In the genomic region with DNA sequence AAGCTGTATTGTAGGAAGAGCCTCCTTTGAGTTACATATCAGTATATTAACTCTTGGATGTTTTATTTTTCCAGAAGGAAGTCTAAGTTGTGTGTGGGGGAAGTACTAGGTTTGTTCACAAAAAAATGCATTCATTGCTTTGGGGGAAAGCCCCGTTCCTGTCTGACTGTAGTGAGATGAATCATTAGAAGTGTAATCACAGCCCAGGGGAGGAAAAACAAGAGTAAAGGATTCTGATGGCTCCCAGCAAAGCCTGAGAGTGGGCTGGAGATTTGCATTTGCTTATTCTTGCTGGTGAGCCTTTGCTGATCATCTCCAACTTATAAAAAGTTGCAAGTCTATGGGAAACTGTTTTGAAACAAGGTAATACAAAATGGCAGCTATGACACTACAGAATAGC, we compare ENCODE assay signal across 11 cellular contexts.
DNase-seq lines count a peak whose midpoint lies in the region; ATAC-seq lines count a peak whose summit lies in the region.
"Had no signal": no experiment of that assay in that cellular context is flagged by ENCODE, and none has a peak within 500 bp of the region (broad histone marks: within the 10 kb centered on the region; RNA-seq: fewer than 3 reads in every experiment).

No MANE protein-coding gene starts in this region.

- peak overlapping the region; percentile 91 for H3K27ac Mint-ChIP-seq in T-helper 1 cell treated with Interleukin-12 subunit alpha and Interleukin-12 subunit beta and Interleukin-4 antibody, amounts not matched to agents 30 μg/mL and 1 μg/mL, for 36 hours
- no peak overlapping the region for H3K27ac Mint-ChIP-seq in stimulated activated naive B cell treated with anti-CD40 and anti-IgM and Interleukin-4, amounts not matched to agents 10 μg/mL and 1 μg/mL and 100 μg/mL, for 72 hours

- H3K27me3 Mint-ChIP-seq in T-helper 1 cell treated with Interleukin-12 subunit alpha and Interleukin-12 subunit beta and Interleukin-4 antibody, amounts not matched to agents 30 μg/mL and 1 μg/mL, for 36 hours (ENCODE audit: low read depth) = no peaks in the 10 kb centered on the region
- H3K27me3 Mint-ChIP-seq in stimulated activated naive B cell treated with anti-CD40 and anti-IgM and Interleukin-4, amounts not matched to agents 10 μg/mL and 1 μg/mL and 100 μg/mL, for 72 hours = peaks cover 0 to 22% of the 10 kb centered on the region in 2 donors

- peaks cover 39% of the 10 kb centered on the region for H3K4me1 Mint-ChIP-seq in T-helper 1 cell treated with Interleukin-12 subunit alpha and Interleukin-12 subunit beta and Interleukin-4 antibody, amounts not matched to agents 30 μg/mL and 1 μg/mL, for 36 hours (ENCODE audit: low read depth)
- peaks cover 11 to 22% of the 10 kb centered on the region in 2 donors for H3K4me1 Mint-ChIP-seq in stimulated activated naive B cell treated with anti-CD40 and anti-IgM and Interleukin-4, amounts not matched to agents 10 μg/mL and 1 μg/mL and 100 μg/mL, for 72 hours

- DNase-seq in activated T-cell treated with anti-CD3 and anti-CD28 coated beads for 48 hours (ENCODE audit: low read depth) (peak; percentile 8), superior temporal gyrus (ENCODE audit: extremely low spot score) (no peak), SHP77 (lab: John Stamatoyannopoulos, UW) (no peak)
- DNase-seq in activated T-cell treated with anti-CD3 and anti-CD28 coated beads, Interleukin-2, amount 50 U/mL, for 1 hour = no peak
- peak; percentile 19 for DNase-seq in stimulated activated naive B cell treated with anti-CD40 and anti-IgM and Interleukin-4, amounts not matched to agents 10 μg/mL and 1 μg/mL and 100 μg/mL, for 72 hours
- DNase-seq: GF-D8, Karpas-422, NCI-H510A had no signal

- ATAC-seq in esophagus mucosa (peak; percentile 43), HG03354 (IDR thresholded peaks at IDR 0.05; ENCODE audit: poor library complexity, severe bottlenecking, unreplicated experiment) (no peak)
- peak; percentile 90 to 94 for ATAC-seq in stimulated activated naive B cell treated with anti-CD40 and anti-IgM and Interleukin-4, amounts not matched to agents 10 μg/mL and 1 μg/mL and 100 μg/mL, for 72 hours (replicated peaks)

- H3K36me3 Mint-ChIP-seq in T-helper 1 cell treated with Interleukin-12 subunit alpha and Interleukin-12 subunit beta and Interleukin-4 antibody, amounts not matched to agents 30 μg/mL and 1 μg/mL, for 36 hours (ENCODE audit: low read depth) = peaks cover 2% of the 10 kb centered on the region
- no peaks in the 10 kb centered on the region for H3K36me3 Mint-ChIP-seq in stimulated activated naive B cell treated with anti-CD40 and anti-IgM and Interleukin-4, amounts not matched to agents 10 μg/mL and 1 μg/mL and 100 μg/mL, for 72 hours

- no peaks in the 10 kb centered on the region for H3K9me3 Mint-ChIP-seq in T-helper 1 cell treated with Interleukin-12 subunit alpha and Interleukin-12 subunit beta and Interleukin-4 antibody, amounts not matched to agents 30 μg/mL and 1 μg/mL, for 36 hours
- H3K9me3 Mint-ChIP-seq in stimulated activated naive B cell treated with anti-CD40 and anti-IgM and Interleukin-4, amounts not matched to agents 10 μg/mL and 1 μg/mL and 100 μg/mL, for 72 hours = no peaks in the 10 kb centered on the region

- peak overlapping the region; percentile 70 for H3K4me3 Mint-ChIP-seq in T-helper 1 cell treated with Interleukin-12 subunit alpha and Interleukin-12 subunit beta and Interleukin-4 antibody, amounts not matched to agents 30 μg/mL and 1 μg/mL, for 36 hours
- H3K4me3 Mint-ChIP-seq in stimulated activated naive B cell treated with anti-CD40 and anti-IgM and Interleukin-4, amounts not matched to agents 10 μg/mL and 1 μg/mL and 100 μg/mL, for 72 hours = no peak overlapping the region

Comparison
In these comparisons a context has a peak if more than half of its experiments do, and no peak if none do; other contexts are left out.
1. DNase-seq: peak in activated T-cell treated with anti-CD3 and anti-CD28 coated beads for 48 hours (single experiment) and stimulated activated naive B cell treated with anti-CD40 and anti-IgM and Interleukin-4, amounts not matched to agents 10 μg/mL and 1 μg/mL and 100 μg/mL, for 72 hours (single experiment); none in activated T-cell treated with anti-CD3 and anti-CD28 coated beads, Interleukin-2, amount 50 U/mL, for 1 hour (single experiment), superior temporal gyrus (single experiment) and SHP77 (0 of 2).